ENCODE assay signal across 1 cellular context in genomic region chr17:27628376-27628775, GRCh38.
TF ChIP-seq lines count a peak whose summit lies in the region.

No MANE protein-coding gene starts in this region.

TF ChIP-seq in GM12878, 131 proteins besides CTCF, POLR2A, EP300 and RAD21 (continued from another document):
- TF ChIP-seq ELK1 (IDR thresholded peaks at IDR 0.05; ENCODE audit: low read depth, low read length): no peak
